Comparison of ENCODE assay signal across 27 cellular contexts in the genomic region with DNA sequence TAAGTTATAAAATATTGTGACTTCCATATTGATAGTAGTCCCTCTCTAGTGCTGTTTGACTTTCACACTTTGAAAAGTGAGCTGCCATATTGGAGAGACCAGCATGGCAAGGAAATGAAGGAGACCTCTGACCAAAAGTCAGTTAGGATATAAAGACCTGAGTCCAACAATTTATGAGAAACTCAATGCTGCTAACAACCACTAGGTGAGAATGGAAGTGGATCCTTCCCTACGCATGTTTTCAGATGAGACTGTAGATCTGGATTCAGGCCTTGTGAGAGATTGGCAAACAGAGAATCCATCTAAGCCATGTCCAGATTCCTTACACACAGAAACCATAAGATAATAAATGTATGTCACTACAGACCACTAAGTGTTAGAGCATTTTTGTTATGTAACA.
"Had no signal": no experiment of that assay in that cellular context is flagged by ENCODE, and none has a peak within 500 bp of the region (broad histone marks: within the 10 kb centered on the region; RNA-seq: fewer than 3 reads in every experiment).

No MANE protein-coding gene starts in this region.

- H3K27me3 Mint-ChIP-seq: activated CD4-positive, alpha-beta memory T cell treated with anti-CD3 and anti-CD28 coated beads, Interleukin-2, amount 10 ng/mL, durations not matched to agents 7 days and 5 days; activated CD4-positive, alpha-beta T cell treated with anti-CD3 and anti-CD28 coated beads, Interleukin-2, amount 10 ng/mL, durations not matched to agents 24 days and 14 days; activated T-cell treated with anti-CD3 and anti-CD28 coated beads, Interleukin-2, amount 50 U/mL, for 24 hours; naive thymus-derived CD8-positive, alpha-beta T cell had no signal

- H3K4me3 Mint-ChIP-seq: activated CD4-positive, alpha-beta memory T cell treated with anti-CD3 and anti-CD28 coated beads, Interleukin-2, amount 10 ng/mL, durations not matched to agents 7 days and 5 days; activated CD4-positive, alpha-beta T cell treated with anti-CD3 and anti-CD28 coated beads, Interleukin-2, amount 10 ng/mL, durations not matched to agents 24 days and 14 days; activated T-cell treated with anti-CD3 and anti-CD28 coated beads, Interleukin-2, amount 50 U/mL, for 24 hours; naive thymus-derived CD8-positive, alpha-beta T cell; neural crest cell; T-helper 2 cell treated with Interferon-gamma antibody and Interleukin-4, amounts not matched to agents 5 μg/mL and 100 μg/mL, for 36 hours had no signal

- H3K36me3 ChIP-seq: brain microvascular endothelial cell, esophagus muscularis mucosa, heart right ventricle, tibial nerve had no signal

- H3K9me3 Mint-ChIP-seq: activated CD4-positive, alpha-beta T cell treated with anti-CD3 and anti-CD28 coated beads, Interleukin-2, amount 10 ng/mL, durations not matched to agents 24 days and 14 days had no signal

- H3K27ac Mint-ChIP-seq: activated CD4-positive, alpha-beta memory T cell treated with anti-CD3 and anti-CD28 coated beads, Interleukin-2, amount 10 ng/mL, durations not matched to agents 7 days and 5 days; activated CD4-positive, alpha-beta T cell treated with anti-CD3 and anti-CD28 coated beads, Interleukin-2, amount 10 ng/mL, durations not matched to agents 24 days and 14 days; activated T-cell treated with anti-CD3 and anti-CD28 coated beads, Interleukin-2, amount 50 U/mL, for 24 hours; naive thymus-derived CD8-positive, alpha-beta T cell; T-helper 2 cell treated with Interferon-gamma antibody and Interleukin-4, amounts not matched to agents 5 μg/mL and 100 μg/mL, for 36 hours had no signal

- H3K4me1 Mint-ChIP-seq: activated CD4-positive, alpha-beta memory T cell treated with anti-CD3 and anti-CD28 coated beads, Interleukin-2, amount 10 ng/mL, durations not matched to agents 7 days and 5 days; activated CD4-positive, alpha-beta T cell treated with anti-CD3 and anti-CD28 coated beads, Interleukin-2, amount 10 ng/mL, durations not matched to agents 24 days and 14 days; naive thymus-derived CD8-positive, alpha-beta T cell; neural crest cell had no signal

- DNase-seq: activated CD4-positive, alpha-beta memory T cell treated with anti-CD3 and anti-CD28 coated beads, Interleukin-2, amount 10 ng/mL, durations not matched to agents 7 days and 5 days; activated CD4-positive, alpha-beta T cell treated with anti-CD3 and anti-CD28 coated beads, Interleukin-2, amount 10 ng/mL, durations not matched to agents 24 days and 14 days; activated CD4-positive, CD25-positive, alpha-beta regulatory T cell treated with anti-CD3 and anti-CD28 coated beads, Interleukin-2, amount 50 U/mL, for 72 hours; activated CD8-positive, alpha-beta memory T cell treated with anti-CD3 and anti-CD28 coated beads, Interleukin-2, amount 50 U/mL, for 48 hours; activated gamma-delta T cell treated with Interleukin-2 at 50 U/mL for 16 hours; activated naive CD4-positive, alpha-beta T cell treated with anti-CD3 and anti-CD28 coated beads, Interleukin-2, amount 50 U/mL, for 16 hours; activated T-cell treated with anti-CD3 and anti-CD28 coated beads, Interleukin-2, amount 50 U/mL, for 24 hours; amniotic stem cell; brain microvascular endothelial cell; foreskin keratinocyte; heart right ventricle; islet precursor cell; left ventricle myocardium superior; mammary epithelial cell; naive thymus-derived CD8-positive, alpha-beta T cell; occipital lobe; right cardiac atrium; stimulated activated CD4-positive, alpha-beta T cell treated with anti-CD3 and anti-CD28 coated beads, Interleukin-15, amount 100 ng/mL, for 24 hours; stimulated activated CD4-positive, alpha-beta T cell treated with anti-CD3 and anti-CD28 coated beads, Interleukin-2, amount 100 ng/mL, for 24 hours; stimulated activated naive CD4-positive, alpha-beta T cell; T-helper 1 cell had no signal

- H3K4me3 ChIP-seq: coronary artery, esophagus muscularis mucosa, heart right ventricle, tibial nerve had no signal

- H3K27me3 ChIP-seq: brain microvascular endothelial cell, esophagus muscularis mucosa, foreskin keratinocyte, heart right ventricle, tibial nerve had no signal

- H3K4me1 ChIP-seq: esophagus muscularis mucosa, foreskin keratinocyte, heart right ventricle, parathyroid adenoma, tibial nerve had no signal

- H3K27ac ChIP-seq: brain microvascular endothelial cell, coronary artery, esophagus muscularis mucosa, foreskin keratinocyte, heart right ventricle, parathyroid adenoma, tibial nerve had no signal
